Comparison of ENCODE assay signal across 8 cellular contexts in the genomic region with DNA sequence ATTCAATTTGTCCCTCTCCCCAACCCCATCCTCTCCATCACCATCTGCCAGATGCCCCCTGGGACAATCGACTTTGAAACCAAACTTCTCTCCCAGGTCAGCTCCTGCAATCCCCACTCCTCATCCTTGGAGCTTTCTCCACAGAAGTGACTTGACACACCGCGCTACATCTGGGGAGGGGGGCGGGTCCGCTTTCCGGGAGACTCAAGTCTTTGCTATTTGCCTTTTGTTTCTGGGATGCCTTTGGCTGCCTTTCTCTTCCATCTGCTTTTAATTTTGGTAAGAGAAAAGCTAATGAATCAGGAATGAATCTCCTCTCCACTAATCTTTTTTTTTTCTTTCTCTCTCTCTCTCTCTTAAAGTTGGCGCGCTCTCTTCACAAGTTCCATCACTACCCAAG. TPM values are rescaled to one million over a fixed set of nuclear protein-coding genes. Genes with fewer than 3 reads are reported as not detected.
DNase-seq lines count a peak whose midpoint lies in the region; ATAC-seq and TF ChIP-seq lines count a peak whose summit lies in the region.

No MANE protein-coding gene starts in this region.

- H3K27ac ChIP-seq in gastrocnemius medialis = no peak overlapping the region

- intact Hi-C loops in gastrocnemius medialis (cut with DNase I; ENCODE audit: low total_unique reads) = no loop called here

- no peak for TF ChIP-seq POLR2A in gastrocnemius medialis (IDR thresholded peaks at IDR 0.05)

- H3K9me3 ChIP-seq in gastrocnemius medialis = no peaks in the 10 kb centered on the region

- in situ Hi-C loops in gastrocnemius medialis (cut with MboI; ENCODE audit: low sequenced_read_pairs in 4 of 4) = no loop called here

- ATAC-seq in SK-N-SH treated with all-trans-retinoic acid at 6 μM for 48 hours (peak; percentile 49), gastrocnemius medialis (no peak), GM19324 (IDR thresholded peaks at IDR 0.05; ENCODE audit: low FRiP score, unreplicated experiment) (no peak)

- TF ChIP-seq CTCF in foreskin fibroblast (IDR thresholded peaks at IDR 0.05; ENCODE audit: low read depth, low read length) (no peak), gastrocnemius medialis (IDR thresholded peaks at IDR 0.05 in 4 of 5, conservative IDR thresholded peaks at IDR 0.05 in 1 of 5) (no peak)

- H3K36me3 ChIP-seq in gastrocnemius medialis = no peaks in the 10 kb centered on the region

- H3K27me3 ChIP-seq in gastrocnemius medialis = peaks cover 23 to 44% (median 42%) of the 10 kb centered on the region in 3 donors

- DNase-seq in GM04504 (ENCODE audit: low read depth) = peak; percentile 86
- DNase-seq in foreskin fibroblast = peak; percentile 93 to 96
- no peak for DNase-seq in gastrocnemius medialis
- no peak for DNase-seq in stimulated activated CD4-positive, alpha-beta T cell treated with anti-CD3 and anti-CD28 coated beads, Interleukin-12 subunit alpha, Interleukin-12 subunit beta, amount 100 ng/mL, for 4 hours
- DNase-seq in mesenteric fat pad (ENCODE audit: low spot score) = no peak
- DNase-seq in NCI-H2029 (lab: John Stamatoyannopoulos, UW) = no peak

- peaks cover 3 to 9% of the 10 kb centered on the region in 2 donors for H3K4me1 ChIP-seq in gastrocnemius medialis

- H3K4me3 ChIP-seq in foreskin fibroblast (ENCODE audit: low read depth in 1 of 2, low read length in 2 of 2) (peak overlapping the region; percentile 44 to 96), gastrocnemius medialis (peak overlapping the region in 3 of 4 donors; percentile 66 to 69 (median 67))

TF ChIP-seq in SK-N-SH treated with all-trans-retinoic acid at 6 μM for 48 hours, 23 proteins besides CTCF, POLR2A, EP300 and RAD21:
- TF ChIP-seq TCF4 (CRISPR knock-in tag; IDR thresholded peaks at IDR 0.05; ENCODE audit: borderline replicate concordance) (peak; percentile 46), RARB (CRISPR knock-in tag; IDR thresholded peaks at IDR 0.05) (no peak), ISL1 (CRISPR knock-in tag; IDR thresholded peaks at IDR 0.05) (0 out of 2 replicates have a peak, but pooled peaks have one; percentile 24), ZNF70 (CRISPR knock-in tag; IDR thresholded peaks at IDR 0.05) (peak; percentile 73)

RNA-seq across cellular contexts. Expression of gene TPBG, which starts 0.7 kb away (rescaled TPM):
- 1 to 10 TPM; 2.5 to 6.4 (median 3.8) TPM for total RNA-seq in gastrocnemius medialis
- total RNA-seq in mesenteric fat pad = 15.0 TPM

Comparison
In these comparisons a context has a peak if more than half of its experiments do, and no peak if none do; other contexts are left out.
1. DNase-seq: peak in GM04504 (single experiment) and foreskin fibroblast (2 of 2); none in gastrocnemius medialis (0 of 2), stimulated activated CD4-positive, alpha-beta T cell treated with anti-CD3 and anti-CD28 coated beads, Interleukin-12 subunit alpha, Interleukin-12 subunit beta, amount 100 ng/mL, for 4 hours (single experiment), mesenteric fat pad (single experiment) and NCI-H2029 (single experiment).